ENCODE assay signal across 20 cellular contexts in genomic region chr9:122946486-122947003, GRCh38.
"Had no signal": no experiment of that assay in that cellular context is flagged by ENCODE, and none has a peak within 500 bp of the region (broad histone marks: within the 10 kb centered on the region; RNA-seq: fewer than 3 reads in every experiment).

No MANE protein-coding gene starts in this region.

- FAIRE-seq: kidney, pancreas, TTC549, urothelium cell line had no signal

- ATAC-seq: body of pancreas; left ventricle myocardium superior; pancreas; stimulated activated naive CD8-positive, alpha-beta T cell treated with anti-CD3 and anti-CD28 coated beads, Interleukin-15, amount 100 ng/mL, for 72 hours had no signal

- H3K9me3 ChIP-seq: body of pancreas, pancreas, thoracic aorta had no signal

- H3K27ac ChIP-seq: thoracic aorta had no signal

- H3K4me3 ChIP-seq: body of pancreas, pancreas, thoracic aorta had no signal

- H3K4me3 Mint-ChIP-seq: neural crest cell had no signal

- H3K27me3 ChIP-seq: body of pancreas, pancreas had no signal

- H3K36me3 ChIP-seq: pancreas, thoracic aorta had no signal

- DNase-seq: activated CD4-positive, alpha-beta T cell treated with anti-CD3 and anti-CD28 coated beads, Interleukin-2, amount 10 ng/mL, durations not matched to agents 7 days and 5 days; activated CD4-positive, CD25-positive, alpha-beta regulatory T cell; amniotic stem cell; body of pancreas; central memory CD4-positive, alpha-beta T cell; cortex of kidney; foreskin melanocyte; kidney; left ventricle myocardium superior; mesendoderm; pancreas; stimulated activated CD4-positive, alpha-beta T cell treated with anti-CD3 and anti-CD28 coated beads, Interleukin-15, amount 100 ng/mL, for 24 hours; stimulated activated CD4-positive, alpha-beta T cell treated with anti-CD3 and anti-CD28 coated beads, Interleukin-4, amount 100 ng/mL, for 24 hours; stimulated activated naive CD8-positive, alpha-beta T cell treated with anti-CD3 and anti-CD28 coated beads, Interleukin-15, amount 100 ng/mL, for 72 hours; T-helper 2 cell had no signal

- H3K9me3 Mint-ChIP-seq: activated CD4-positive, alpha-beta T cell treated with anti-CD3 and anti-CD28 coated beads, Interleukin-2, amount 10 ng/mL, durations not matched to agents 7 days and 5 days; activated naive CD4-positive, alpha-beta T cell treated with anti-CD3 and anti-CD28 coated beads, Interleukin-2, amount 50 U/mL, for 24 hours; neural crest cell; stimulated activated naive CD8-positive, alpha-beta T cell treated with anti-CD3 and anti-CD28 coated beads, Interleukin-15, amount 100 ng/mL, for 72 hours had no signal

- H3K27me3 Mint-ChIP-seq: activated CD4-positive, alpha-beta T cell treated with anti-CD3 and anti-CD28 coated beads, Interleukin-2, amount 10 ng/mL, durations not matched to agents 7 days and 5 days; activated naive CD4-positive, alpha-beta T cell treated with anti-CD3 and anti-CD28 coated beads, Interleukin-2, amount 50 U/mL, for 24 hours; stimulated activated naive CD8-positive, alpha-beta T cell treated with anti-CD3 and anti-CD28 coated beads, Interleukin-15, amount 100 ng/mL, for 72 hours had no signal
